8 cellular contexts compared by ENCODE assay signal in the genomic region with DNA sequence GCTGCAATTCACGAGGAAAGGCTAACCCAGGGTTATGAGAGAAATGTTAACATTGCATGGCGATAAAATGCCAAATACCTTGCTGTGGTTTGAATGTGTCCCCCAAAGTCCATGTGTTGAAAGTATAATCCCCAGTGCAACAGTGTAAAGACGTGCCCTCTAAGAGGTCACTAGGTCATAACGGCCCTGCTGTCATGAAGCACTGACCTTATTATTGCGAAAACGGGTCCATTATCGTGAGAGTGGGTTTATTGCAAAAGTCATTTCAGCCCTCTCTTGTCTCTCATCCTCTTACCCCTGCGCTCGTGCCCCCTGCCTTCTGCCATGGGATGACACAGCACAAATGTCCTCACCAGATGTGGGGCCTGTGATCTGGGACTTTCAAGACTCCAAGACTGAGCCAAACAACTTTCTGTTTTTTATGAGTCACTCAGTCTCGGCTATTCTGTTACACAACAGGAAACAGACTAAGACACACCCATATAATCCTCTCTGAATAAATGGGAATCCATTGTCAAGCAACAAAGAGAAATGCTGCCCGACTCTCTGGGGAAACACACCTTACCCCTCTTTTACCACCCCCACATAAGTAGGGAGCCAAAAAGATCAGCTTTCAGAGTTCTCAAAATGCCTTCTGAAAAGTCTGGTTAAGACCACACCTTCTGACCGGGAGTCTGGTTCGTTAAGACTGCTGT.
DNase-seq lines count a peak whose midpoint lies in the region; ATAC-seq and TF ChIP-seq lines count a peak whose summit lies in the region.

No MANE protein-coding gene starts in this region.

- no peak for TF ChIP-seq RAD21 in Ishikawa (IDR thresholded peaks at IDR 0.05; ENCODE audit: low read depth)

- H3K9me3 ChIP-seq in mucosa of descending colon (no peaks in the 10 kb centered on the region), transverse colon (no peaks in the 10 kb centered on the region)

- no peak for TF ChIP-seq POLR2A in transverse colon (IDR thresholded peaks at IDR 0.05)

- WGBS in transverse colon (ENCODE audit: low coverage in 1 of 2), 2 donors, result 29 to 48% methylated on average over 5 to 13 of the region's 13 CpGs

- no peak for TF ChIP-seq CTCF in coronary artery (IDR thresholded peaks at IDR 0.05)
- TF ChIP-seq CTCF in mucosa of descending colon (IDR thresholded peaks at IDR 0.05), result no peak
- TF ChIP-seq CTCF in transverse colon (IDR thresholded peaks at IDR 0.05), result no peak

- no peaks in the 10 kb centered on the region for H3K27me3 ChIP-seq in transverse colon

- H3K27ac ChIP-seq in coronary artery (peak overlapping the region; percentile 50 to 72), transverse colon (peak overlapping the region; percentile 62 to 81 (median 72))

- intact Hi-C loops in mucosa of descending colon (cut with DNase I, micrococcal nuclease), result no loop called here
- intact Hi-C loops in transverse colon (cut with DNase I; ENCODE audit: low total_unique reads), result no loop called here

- ATAC-seq in mucosa of descending colon (peak; percentile 88), HG03439 (IDR thresholded peaks at IDR 0.05; ENCODE audit: unreplicated experiment) (no peak), GM21423 (IDR thresholded peaks at IDR 0.05; ENCODE audit: unreplicated experiment) (no peak)

- H3K4me3 ChIP-seq in coronary artery (no peak overlapping the region), mucosa of descending colon (no peak overlapping the region), transverse colon (peak overlapping the region in 1 of 4 donors; percentile 19)

- TF ChIP-seq EP300 in Ishikawa (IDR thresholded peaks at IDR 0.05; ENCODE audit: borderline replicate concordance), result peak; percentile 59; the same call in 1 of the 2 replicates
- TF ChIP-seq EP300 in transverse colon (IDR thresholded peaks at IDR 0.05; ENCODE audit: low read depth), result no peak

- no peaks in the 10 kb centered on the region for H3K36me3 ChIP-seq in mucosa of descending colon (ENCODE audit: low read depth)
- no peaks in the 10 kb centered on the region for H3K36me3 ChIP-seq in transverse colon

- DNase-seq in CD1c-positive myeloid dendritic cell (ENCODE audit: extremely low spot score) (peak; percentile 90), UCSD-AML1 (lab: John Stamatoyannopoulos, UW; ENCODE audit: unreplicated experiment) (peak; percentile 15), coronary artery (ENCODE audit: low spot score) (no peak), mucosa of descending colon (peak; percentile 49 to 68 (median 53)), transverse colon (peak; percentile 43)

- in situ Hi-C loops in transverse colon (cut with MboI; ENCODE audit: low pct_ligation_motif_present in 1 of 4, low pct_unique_long_range_greater_than_20kb in 1 of 4, low sequenced_read_pairs in 3 of 4), result loop anchor here in 1 of 4 donors (5.0 kb wide), 1 partner anchor 39 kb away; no protein-coding TSS in a partner anchor

- H3K4me1 ChIP-seq in mucosa of descending colon (ENCODE audit: low read depth) (no peaks in the 10 kb centered on the region), transverse colon (peaks cover 0 to 17% (median 8%) of the 10 kb centered on the region in 4 donors)

TF ChIP-seq in Ishikawa, 13 proteins besides CTCF, POLR2A, EP300 and RAD21:
- TF ChIP-seq TCF12 (IDR thresholded peaks at IDR 0.05; ENCODE audit: low read depth) (peak; percentile 32; the same call in 1 of the 2 replicates), ZBTB7A (IDR thresholded peaks at IDR 0.05; ENCODE audit: low read depth) (no peak), CEBPB (IDR thresholded peaks at IDR 0.05) (peak; percentile 41)
- TF ChIP-seq, protein P1, sequence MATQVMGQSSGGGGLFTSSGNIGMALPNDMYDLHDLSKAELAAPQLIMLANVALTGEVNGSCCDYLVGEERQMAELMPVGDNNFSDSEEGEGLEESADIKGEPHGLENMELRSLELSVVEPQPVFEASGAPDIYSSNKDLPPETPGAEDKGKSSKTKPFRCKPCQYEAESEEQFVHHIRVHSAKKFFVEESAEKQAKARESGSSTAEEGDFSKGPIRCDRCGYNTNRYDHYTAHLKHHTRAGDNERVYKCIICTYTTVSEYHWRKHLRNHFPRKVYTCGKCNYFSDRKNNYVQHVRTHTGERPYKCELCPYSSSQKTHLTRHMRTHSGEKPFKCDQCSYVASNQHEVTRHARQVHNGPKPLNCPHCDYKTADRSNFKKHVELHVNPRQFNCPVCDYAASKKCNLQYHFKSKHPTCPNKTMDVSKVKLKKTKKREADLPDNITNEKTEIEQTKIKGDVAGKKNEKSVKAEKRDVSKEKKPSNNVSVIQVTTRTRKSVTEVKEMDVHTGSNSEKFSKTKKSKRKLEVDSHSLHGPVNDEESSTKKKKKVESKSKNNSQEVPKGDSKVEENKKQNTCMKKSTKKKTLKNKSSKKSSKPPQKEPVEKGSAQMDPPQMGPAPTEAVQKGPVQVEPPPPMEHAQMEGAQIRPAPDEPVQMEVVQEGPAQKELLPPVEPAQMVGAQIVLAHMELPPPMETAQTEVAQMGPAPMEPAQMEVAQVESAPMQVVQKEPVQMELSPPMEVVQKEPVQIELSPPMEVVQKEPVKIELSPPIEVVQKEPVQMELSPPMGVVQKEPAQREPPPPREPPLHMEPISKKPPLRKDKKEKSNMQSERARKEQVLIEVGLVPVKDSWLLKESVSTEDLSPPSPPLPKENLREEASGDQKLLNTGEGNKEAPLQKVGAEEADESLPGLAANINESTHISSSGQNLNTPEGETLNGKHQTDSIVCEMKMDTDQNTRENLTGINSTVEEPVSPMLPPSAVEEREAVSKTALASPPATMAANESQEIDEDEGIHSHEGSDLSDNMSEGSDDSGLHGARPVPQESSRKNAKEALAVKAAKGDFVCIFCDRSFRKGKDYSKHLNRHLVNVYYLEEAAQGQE (IDR thresholded peaks at IDR 0.05; ENCODE audit: low read depth), result no peak
